8 cellular contexts compared by ENCODE assay signal in genomic region chr9:136694163-136694864, GRCh38. TPM values are rescaled to one million over a fixed set of nuclear protein-coding genes. Genes with fewer than 3 reads are reported as not detected.
DNase-seq lines count a peak whose midpoint lies in the region; ATAC-seq and TF ChIP-seq lines count a peak whose summit lies in the region.

No MANE protein-coding gene starts in this region.

- H3K4me3 Mint-ChIP-seq in brain, result no peak overlapping the region

- in situ Hi-C loops in transverse colon (cut with MboI; ENCODE audit: low pct_ligation_motif_present in 1 of 4, low pct_unique_long_range_greater_than_20kb in 1 of 4, low sequenced_read_pairs in 3 of 4), result no loop called here

- intact Hi-C loops in transverse colon (cut with DNase I; ENCODE audit: low total_unique reads), result no loop called here

- no peak overlapping the region for H3K27ac Mint-ChIP-seq in brain

- TF ChIP-seq POLR2A in transverse colon (IDR thresholded peaks at IDR 0.05), result no peak

- peaks cover 41 to 77% (median 61%) of the 10 kb centered on the region in 4 donors for H3K4me1 ChIP-seq in transverse colon

- peak overlapping the region; percentile 70 to 85 (median 78) for H3K27ac ChIP-seq in transverse colon

- H3K27me3 Mint-ChIP-seq in brain, result no peaks in the 10 kb centered on the region

- H3K9me3 Mint-ChIP-seq in brain, result peaks cover 0 to 2% (median 0%) of the 10 kb centered on the region in 5 experiments

- WGBS in transverse colon (ENCODE audit: low coverage in 1 of 2), 2 donors, result 33 to 42% methylated on average over 2 to 32 of the region's 32 CpGs

- TF ChIP-seq EP300 in transverse colon (IDR thresholded peaks at IDR 0.05; ENCODE audit: low read depth), result no peak

- no peak overlapping the region for H3K4me3 ChIP-seq in transverse colon

- peaks cover 8% of the 10 kb centered on the region for H3K27me3 ChIP-seq in transverse colon

- ATAC-seq in left lobe of liver (peak; percentile 50), HG03354 (IDR thresholded peaks at IDR 0.05; ENCODE audit: poor library complexity, severe bottlenecking, unreplicated experiment) (no peak), GM21529 (IDR thresholded peaks at IDR 0.05; ENCODE audit: unreplicated experiment) (no peak)

- H3K9me3 ChIP-seq in transverse colon, result no peaks in the 10 kb centered on the region

- TF ChIP-seq CTCF in brain (conservative IDR thresholded peaks at IDR 0.05) (peak; percentile 46 to 67), transverse colon (IDR thresholded peaks at IDR 0.05) (peak; percentile 73 to 90 (median 76))

- H3K36me3 ChIP-seq in transverse colon, result no peaks in the 10 kb centered on the region

- H3K4me1 Mint-ChIP-seq in brain, result peaks cover 29% of the 10 kb centered on the region

- no peaks in the 10 kb centered on the region for H3K36me3 Mint-ChIP-seq in brain

- peak; percentile 68 for DNase-seq in activated CD8-positive, alpha-beta memory T cell treated with anti-CD3 and anti-CD28 coated beads for 24 hours
- no peak for DNase-seq in activated CD8-positive, alpha-beta memory T cell treated with anti-CD3 and anti-CD28 coated beads, Interleukin-2, amount 50 U/mL, for 4 hours
- peak; percentile 77 for DNase-seq in NCI-H69 (lab: John Stamatoyannopoulos, UW)
- DNase-seq in left lobe of liver (ENCODE audit: low spot score), result peak; percentile 82
- DNase-seq in transverse colon, result peak; percentile 80

RNA-seq across cellular contexts. Expression of gene AGPAT2, which starts 7.1 kb away (rescaled TPM):
- 42.6 TPM for polyA plus RNA-seq in brain (ENCODE audit: insufficient read depth, low read depth, low replicate concordance)
- total RNA-seq in left lobe of liver (213 TPM), transverse colon (100 to 1,000 TPM; 245 to 441 (median 290) TPM)

RNA-seq across cellular contexts. Expression of gene DIPK1B, which starts 18.1 kb away (rescaled TPM):
- 35.5 TPM for polyA plus RNA-seq in brain (ENCODE audit: insufficient read depth, low read depth, low replicate concordance)
- total RNA-seq in left lobe of liver, result 3.0 TPM
- 10 to 100 TPM in 1 of 4 donors, 1 to 10 TPM in 3; 3.5 to 12.3 (median 3.9) TPM for total RNA-seq in transverse colon

RNA-seq across cellular contexts. Expression of gene EGFL7, which starts 31.6 kb away (rescaled TPM):
- 36.4 TPM for polyA plus RNA-seq in brain (ENCODE audit: insufficient read depth, low read depth, low replicate concordance)
- total RNA-seq in left lobe of liver (42.3 TPM), transverse colon (10 to 100 TPM; 12.3 to 64.7 (median 33.6) TPM)

RNA-seq across cellular contexts. Expression of gene LCN10, which starts 48.4 kb away (rescaled TPM):
- 3.5 TPM for polyA plus RNA-seq in brain (ENCODE audit: insufficient read depth, low read depth, low replicate concordance)
- total RNA-seq in left lobe of liver, result 0.15 TPM
- 10 to 100 TPM in 1 of 4 donors, 1 to 10 TPM in 2, under 1 TPM in 1; 0.96 to 33.6 (median 3.3) TPM for total RNA-seq in transverse colon

RNA-seq across cellular contexts. Expression of gene LCN6, which starts 54.0 kb away (rescaled TPM):
- not detected for polyA plus RNA-seq in brain (ENCODE audit: insufficient read depth, low read depth, low replicate concordance)
- not detected for total RNA-seq in left lobe of liver
- total RNA-seq in transverse colon, result 1 to 10 TPM in 2 of 4 donors, not detected in 2; 1.1 to 2.9 TPM
